ENCODE assay signal across 8 cellular contexts in genomic region chr19:45863840-45864628, GRCh38. TPM values are rescaled to one million over a fixed set of nuclear protein-coding genes. Genes with fewer than 3 reads are reported as not detected.
DNase-seq lines count a peak whose midpoint lies in the region; ATAC-seq, FAIRE-seq and TF ChIP-seq lines count a peak whose summit lies in the region.

FOXA3 (plus strand) TSS chr19:45864326; CDS start chr19:45864457, 131 bp downstream.

- peak within 1 kb of the TSS; percentile 90 for H3K27ac Mint-ChIP-seq in activated T-cell treated with anti-CD3 and anti-CD28 coated beads, Interleukin-2, amount 50 U/mL, for 72 hours
- H3K27ac Mint-ChIP-seq in osteocyte (ENCODE audit: unreplicated experiment), result peak within 1 kb of the TSS; percentile 23

- peaks cover 12% of the 10 kb centered on the region for H3K36me3 ChIP-seq in BE2C

- H3K9me3 ChIP-seq in BE2C, result no peaks in the 10 kb centered on the region

- H3K4me3 Mint-ChIP-seq in activated T-cell treated with anti-CD3 and anti-CD28 coated beads, Interleukin-2, amount 50 U/mL, for 72 hours, result peak within 1 kb of the TSS; percentile 95 to 99
- H3K4me3 Mint-ChIP-seq in osteocyte (ENCODE audit: unreplicated experiment), result peak within 1 kb of the TSS; percentile 89

- peak; percentile 38 for DNase-seq in BE2C
- DNase-seq in NCI-H526 treated with DMSO at 0.1 percent for 48 hours (lab: John Stamatoyannopoulos, UW), result peak; percentile 18
- peak; percentile 79 to 84 for DNase-seq in activated T-cell treated with anti-CD3 and anti-CD28 coated beads, Interleukin-2, amount 50 U/mL, for 72 hours
- peak; percentile 71 to 75 for DNase-seq in frontal cortex (ENCODE audit: low spot score in 2 of 2)
- DNase-seq in osteocyte (ENCODE audit: extremely low spot score, unreplicated experiment), result no peak
- DNase-seq in posterior vena cava (ENCODE audit: low spot score), result no peak

- ATAC-seq in GM19468 (IDR thresholded peaks at IDR 0.05; ENCODE audit: extremely low read depth, unreplicated experiment) (peak; percentile 30), GM19463 (IDR thresholded peaks at IDR 0.05; ENCODE audit: unreplicated experiment) (no peak)
- peak; percentile 56 to 61 for ATAC-seq in activated T-cell treated with anti-CD3 and anti-CD28 coated beads, Interleukin-2, amount 50 U/mL, for 72 hours (replicated peaks in 1 of 2)

- FAIRE-seq in frontal cortex (lab: Jason Lieb, UNC), result no peak

- peak; percentile 41 for TF ChIP-seq CTCF in BE2C (IDR thresholded peaks at IDR 0.05; ENCODE audit: low read depth, low read length)
- peak; percentile 65 for TF ChIP-seq CTCF in osteocyte (IDR thresholded peaks at IDR 0.05)

- H3K4me3 ChIP-seq in BE2C (ENCODE audit: low read depth, low read length), result peak within 1 kb of the TSS; percentile 49

- H3K4me1 Mint-ChIP-seq in activated T-cell treated with anti-CD3 and anti-CD28 coated beads, Interleukin-2, amount 50 U/mL, for 72 hours (ENCODE audit: low read depth), result peaks cover 42% of the 10 kb centered on the region
- H3K4me1 Mint-ChIP-seq in osteocyte (ENCODE audit: unreplicated experiment), result peaks cover 28% of the 10 kb centered on the region

- intact Hi-C loops in posterior vena cava (cut with DNase I), result no loop called here

- no peaks in the 10 kb centered on the region for H3K9me3 Mint-ChIP-seq in activated T-cell treated with anti-CD3 and anti-CD28 coated beads, Interleukin-2, amount 50 U/mL, for 72 hours
- no peaks in the 10 kb centered on the region for H3K9me3 Mint-ChIP-seq in osteocyte (ENCODE audit: unreplicated experiment)

- peaks cover 51% of the 10 kb centered on the region for H3K27me3 ChIP-seq in BE2C

- peaks cover 8 to 16% of the 10 kb centered on the region in 2 donors for H3K36me3 Mint-ChIP-seq in activated T-cell treated with anti-CD3 and anti-CD28 coated beads, Interleukin-2, amount 50 U/mL, for 72 hours (ENCODE audit: insufficient read depth in 2 of 2)
- H3K36me3 Mint-ChIP-seq in osteocyte (ENCODE audit: unreplicated experiment), result peaks cover 2% of the 10 kb centered on the region

- H3K27me3 Mint-ChIP-seq in activated T-cell treated with anti-CD3 and anti-CD28 coated beads, Interleukin-2, amount 50 U/mL, for 72 hours (ENCODE audit: low read depth), result peaks cover 25% of the 10 kb centered on the region
- H3K27me3 Mint-ChIP-seq in osteocyte (ENCODE audit: unreplicated experiment), result peaks cover 38% of the 10 kb centered on the region

- no peaks in the 10 kb centered on the region for H3K4me1 ChIP-seq in BE2C

RNA-seq across cellular contexts. Expression of gene FOXA3, which starts in this region (rescaled TPM):
- not detected for polyA plus RNA-seq in BE2C (2012; ENCODE audit: insufficient read depth, insufficient read length, low read depth)
- total RNA-seq in activated T-cell treated with anti-CD3 and anti-CD28 coated beads, Interleukin-2, amount 50 U/mL, for 72 hours, result 1 to 10 TPM in 1 of 2 donors, under 1 TPM in 1; 0.88 to 1.6 TPM
- total RNA-seq in frontal cortex (not detected), osteocyte (not detected in 2 replicates), posterior vena cava (not detected)

Comparison
In these comparisons a context has a peak if more than half of its experiments do, and no peak if none do; other contexts are left out.
1. Peak in DNase-seq in frontal cortex; RNA of the gene not detected or under 1 TPM.
2. DNase-seq: peak in BE2C (single experiment), NCI-H526 treated with DMSO at 0.1 percent for 48 hours (single experiment) and activated T-cell treated with anti-CD3 and anti-CD28 coated beads, Interleukin-2, amount 50 U/mL, for 72 hours (2 of 2); none in osteocyte (single experiment) and posterior vena cava (single experiment).